In the genomic region with DNA sequence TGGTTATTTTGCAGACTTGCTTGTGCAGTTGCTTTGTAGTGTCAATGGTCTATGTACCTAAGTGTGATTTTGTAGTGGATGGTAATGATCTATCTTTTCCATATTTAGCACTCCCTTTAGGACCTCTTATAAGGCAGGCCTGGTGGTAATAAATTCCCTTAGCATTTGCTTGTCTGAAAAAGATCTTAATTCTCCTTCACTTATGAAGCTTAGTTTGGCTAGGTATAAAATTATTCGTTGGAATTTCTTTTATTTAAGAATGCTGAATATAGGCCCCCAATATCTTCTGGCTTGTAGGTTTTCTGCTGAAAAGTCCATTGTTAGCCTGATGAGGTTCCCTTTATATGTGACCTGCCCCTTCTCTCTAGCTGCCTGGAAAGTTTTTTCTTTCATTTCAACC, we compare ENCODE assay signal across 27 cellular contexts. TPM values are rescaled to one million over a fixed set of nuclear protein-coding genes. Genes with fewer than 3 reads are reported as not detected.
"Had no signal": no experiment of that assay in that cellular context is flagged by ENCODE, and none has a peak within 500 bp of the region (broad histone marks: within the 10 kb centered on the region; RNA-seq: fewer than 3 reads in every experiment).

No MANE protein-coding gene starts in this region.

- H3K4me1 ChIP-seq: neural progenitor cell, parathyroid adenoma, psoas muscle, spleen, suprapubic skin, testis, tibial artery, transverse colon, upper lobe of right lung, uterus had no signal

- H3K4me3 ChIP-seq: neural progenitor cell, ovary, psoas muscle, skin epidermis, smooth muscle cell, spleen, suprapubic skin, testis, tibial artery, transverse colon, upper lobe of right lung, uterus had no signal

- H3K9me3 ChIP-seq: testis had no signal

- H3K27ac ChIP-seq: neural progenitor cell, ovary, parathyroid adenoma, psoas muscle, skin epidermis, spleen, suprapubic skin, testis, tibial artery, transverse colon, upper lobe of right lung, uterus had no signal

- H3K36me3 ChIP-seq: ovary, uterus had no signal

- DNase-seq: natural killer cell; occipital lobe; ovary; psoas muscle; right cardiac atrium; spleen; stimulated activated CD4-positive, alpha-beta T cell treated with anti-CD3 and anti-CD28 coated beads, Interleukin-12 subunit alpha, Interleukin-12 subunit beta, amount 100 ng/mL, for 4 hours; stimulated activated CD4-positive, alpha-beta T cell treated with anti-CD3 and anti-CD28 coated beads, Interleukin-1b, Interleukin-23, amount 100 ng/mL, for 48 hours; stimulated activated CD4-positive, alpha-beta T cell treated with anti-CD3 and anti-CD28 coated beads, Interleukin-4, amount 100 ng/mL, for 1 hour; stimulated activated CD4-positive, alpha-beta T cell treated with anti-CD3 and anti-CD28 coated beads, Interleukin-4, amount 100 ng/mL, for 4 hours; stimulated activated CD8-positive, alpha-beta memory T cell treated with anti-CD3 and anti-CD28 coated beads, Interleukin-4, amount 100 ng/mL, for 48 hours; stimulated activated naive CD4-positive, alpha-beta T cell; stimulated activated naive CD8-positive, alpha-beta T cell treated with anti-CD3 and anti-CD28 coated beads, Interleukin-15, amount 100 ng/mL, for 72 hours; stimulated activated naive CD8-positive, alpha-beta T cell treated with anti-CD3 and anti-CD28 coated beads, Interleukin-15, Interleukin-2, amounts not matched to agents 100 U/mL and 50 U/mL, for 24 hours; substantia nigra; testis; tibial artery; transverse colon; upper lobe of right lung; uterus had no signal

- ATAC-seq: natural killer cell; psoas muscle; right cardiac atrium; sciatic nerve; stimulated activated memory B cell treated with anti-CD40 and anti-IgM and Interleukin-4, amounts not matched to agents 10 μg/mL and 1 μg/mL and 100 μg/mL, for 72 hours; stimulated activated naive CD8-positive, alpha-beta T cell treated with anti-CD3 and anti-CD28 coated beads, Interleukin-15, amount 100 ng/mL, for 72 hours; stimulated activated naive CD8-positive, alpha-beta T cell treated with anti-CD3 and anti-CD28 coated beads, Interleukin-15, Interleukin-2, amounts not matched to agents 100 U/mL and 50 U/mL, for 24 hours; upper lobe of right lung had no signal

RNA-seq across cellular contexts. Expression of gene HSD17B13, which starts 10.6 kb away (rescaled TPM):
- total RNA-seq: smooth muscle cell had no signal
